Comparison of ENCODE assay signal across 8 cellular contexts in genomic region chr2:15177103-15177502, GRCh38.
DNase-seq lines count a peak whose midpoint lies in the region; ATAC-seq and TF ChIP-seq lines count a peak whose summit lies in the region.

No MANE protein-coding gene starts in this region.

- peak overlapping the region; percentile 35 for H3K27ac Mint-ChIP-seq in activated CD4-positive, alpha-beta T cell treated with anti-CD3 and anti-CD28 coated beads, Interleukin-2, amount 10 ng/mL, durations not matched to agents 24 days and 14 days

- H3K9me3 Mint-ChIP-seq in activated CD4-positive, alpha-beta T cell treated with anti-CD3 and anti-CD28 coated beads, Interleukin-2, amount 10 ng/mL, durations not matched to agents 24 days and 14 days = no peaks in the 10 kb centered on the region

- ATAC-seq in GM19035 (IDR thresholded peaks at IDR 0.05; ENCODE audit: unreplicated experiment) (peak; percentile 98), HG03064 (IDR thresholded peaks at IDR 0.05; ENCODE audit: low read depth, unreplicated experiment) (peak; percentile 100)

- H3K27me3 Mint-ChIP-seq in activated CD4-positive, alpha-beta T cell treated with anti-CD3 and anti-CD28 coated beads, Interleukin-2, amount 10 ng/mL, durations not matched to agents 24 days and 14 days = peaks cover 20% of the 10 kb centered on the region

- peaks cover 36% of the 10 kb centered on the region for H3K4me1 Mint-ChIP-seq in activated CD4-positive, alpha-beta T cell treated with anti-CD3 and anti-CD28 coated beads, Interleukin-2, amount 10 ng/mL, durations not matched to agents 24 days and 14 days

- peak overlapping the region; percentile 39 for H3K4me3 Mint-ChIP-seq in activated CD4-positive, alpha-beta T cell treated with anti-CD3 and anti-CD28 coated beads, Interleukin-2, amount 10 ng/mL, durations not matched to agents 24 days and 14 days

- H3K4me3 ChIP-seq in epithelial cell of proximal tubule (ENCODE audit: low read depth, low read length) = no peak overlapping the region

- intact Hi-C loops in activated CD4-positive, alpha-beta T cell treated with anti-CD3 and anti-CD28 coated beads, Interleukin-2, amount 10 ng/mL, durations not matched to agents 24 days and 14 days (cut with micrococcal nuclease) = loop anchor here (1.0 to 10.0 kb wide), 8 partner anchors 28 to 418 kb away; partner anchors contain the start of genes DDX1 and NBAS

- H3K36me3 Mint-ChIP-seq in activated CD4-positive, alpha-beta T cell treated with anti-CD3 and anti-CD28 coated beads, Interleukin-2, amount 10 ng/mL, durations not matched to agents 24 days and 14 days (ENCODE audit: low read depth) = peaks cover 27% of the 10 kb centered on the region

- TF ChIP-seq CTCF in epithelial cell of proximal tubule (conservative IDR thresholded peaks at IDR 0.05; ENCODE audit: low read depth, low read length) = no peak

- DNase-seq in activated CD4-positive, alpha-beta T cell treated with anti-CD3 and anti-CD28 coated beads, Interleukin-2, amount 10 ng/mL, durations not matched to agents 24 days and 14 days = peak; percentile 89
- peak; percentile 18 for DNase-seq in epithelial cell of proximal tubule (ENCODE audit: low read depth)
- DNase-seq in stimulated activated CD8-positive, alpha-beta memory T cell treated with anti-CD3 and anti-CD28 coated beads, Interleukin-4, amount 100 ng/mL, for 48 hours = peak; percentile 66
- no peak for DNase-seq in NCI-H524 treated with DMSO at 0.1 percent for 48 hours (lab: John Stamatoyannopoulos, UW)
- DNase-seq in AG08395 (ENCODE audit: low spot score) = no peak
- DNase-seq in NCI-H1105 (lab: John Stamatoyannopoulos, UW) = no peak

Comparison
In these comparisons a context has a peak if more than half of its experiments do, and no peak if none do; other contexts are left out.
1. DNase-seq: peak in activated CD4-positive, alpha-beta T cell treated with anti-CD3 and anti-CD28 coated beads, Interleukin-2, amount 10 ng/mL, durations not matched to agents 24 days and 14 days (single experiment), epithelial cell of proximal tubule (single experiment) and stimulated activated CD8-positive, alpha-beta memory T cell treated with anti-CD3 and anti-CD28 coated beads, Interleukin-4, amount 100 ng/mL, for 48 hours (single experiment); none in NCI-H524 treated with DMSO at 0.1 percent for 48 hours (single experiment), AG08395 (single experiment) and NCI-H1105 (single experiment).